ENCODE assay signal across 20 cellular contexts in genomic region chr17:72470338-72471133, GRCh38.
A peak's percentile ranks its signal among the peaks of the same experiment; 100 is the strongest.
DNase-seq lines count a peak whose midpoint lies in the region; ATAC-seq, FAIRE-seq and TF ChIP-seq lines count a peak whose summit lies in the region.
"Had no signal": no experiment of that assay in that cellular context is flagged by ENCODE, and none has a peak within 500 bp of the region (broad histone marks: within the 10 kb centered on the region; RNA-seq: fewer than 3 reads in every experiment).

No MANE protein-coding gene starts in this region.

- FAIRE-seq in GM12878 (lab: Jason Lieb, UNC), result no peak
- FAIRE-seq in HepG2 (lab: Jason Lieb, UNC), result no peak
- FAIRE-seq: GM19239, H54 had no signal

- RAD21 ChIA-PET in GM12878 (lab: Charles Lee; ENCODE audit: unreplicated experiment), result interaction anchor here (1.0 to 13.5 kb wide), 6 partner anchors 16 to 350 kb away, joined by 3 to 353 read pairs (median 12); partner anchors contain the start of gene SOX9

- in situ Hi-C loops in mammary epithelial cell (cut with MboI; ENCODE audit: low sequenced_read_pairs in 2 of 2), result no loop called here
- in situ Hi-C loops in GM12878 (cut with MboI), result no loop called here
- in situ Hi-C loops in HepG2 (cut with HindIII; ENCODE audit: extremely low pct_ligation_motif_present, low pct_unique_long_range_greater_than_20kb), result no loop called here

- H2AFZ ChIP-seq in mammary epithelial cell (ENCODE audit: low read depth, low read length), result no peak overlapping the region
- H2AFZ ChIP-seq in GM12878 (ENCODE audit: control insufficient read depth, low read depth, low read length), result no peak overlapping the region
- H2AFZ ChIP-seq in HepG2 (ENCODE audit: low read length), result no peak overlapping the region

- TF ChIP-seq POLR2A in breast epithelium (IDR thresholded peaks at IDR 0.05) (no peak), GM12878 (IDR thresholded peaks at IDR 0.05; ENCODE audit: low read depth, low read length) (no peak), HepG2 (IDR thresholded peaks at IDR 0.05; ENCODE audit: insufficient read depth in 1 of 2, low read depth in 2 of 2, low read length in 2 of 2) (no peak), esophagus muscularis mucosa (IDR thresholded peaks at IDR 0.05; ENCODE audit: low read depth) (no peak)

- no peak overlapping the region for H3K27ac ChIP-seq in mammary epithelial cell (ENCODE audit: insufficient read depth, low read depth, low read length)
- H3K27ac ChIP-seq in breast epithelium, result no peak overlapping the region
- H3K27ac ChIP-seq in GM12878 (ENCODE audit: control insufficient read depth, insufficient read depth), result no peak overlapping the region
- no peak overlapping the region for H3K27ac ChIP-seq in HepG2 (ENCODE audit: extremely low read length, insufficient read depth, low read length)
- no peak overlapping the region for H3K27ac ChIP-seq in esophagus muscularis mucosa (replicated peaks in 1 of 4)

- H3K9ac ChIP-seq in mammary epithelial cell (ENCODE audit: insufficient read depth, low read length) (no peak overlapping the region), GM12878 (ENCODE audit: control insufficient read depth, insufficient read depth, low read length) (no peak overlapping the region), HepG2 (ENCODE audit: insufficient read depth, low read depth, low read length) (no peak overlapping the region)
- H3K9ac ChIP-seq: SK-N-SH had no signal

- H3K4me1 ChIP-seq in mammary epithelial cell (ENCODE audit: insufficient read depth, low read length) (peaks cover 50% of the 10 kb centered on the region), breast epithelium (no peaks in the 10 kb centered on the region), GM12878 (ENCODE audit: control insufficient read depth, insufficient read depth, low read length) (peaks cover 26% of the 10 kb centered on the region), HepG2 (ENCODE audit: insufficient read depth, low read length) (peaks cover 87% of the 10 kb centered on the region), esophagus muscularis mucosa (no peaks in the 10 kb centered on the region)

- H3K79me2 ChIP-seq in mammary epithelial cell (ENCODE audit: insufficient read depth, low read length) (peaks cover 91% of the 10 kb centered on the region), GM12878 (ENCODE audit: control insufficient read depth, insufficient read depth, low read length) (no peaks in the 10 kb centered on the region), HepG2 (ENCODE audit: insufficient read depth, low read length) (peaks cover 91% of the 10 kb centered on the region)

- TF ChIP-seq CTCF in mammary epithelial cell (conservative IDR thresholded peaks at IDR 0.05 in 1 of 2, IDR thresholded peaks at IDR 0.05 in 1 of 2; ENCODE audit: extremely low read depth in 1 of 2, insufficient read depth in 1 of 2, low read depth in 1 of 2, low read length in 2 of 2) (no peak), breast epithelium (IDR thresholded peaks at IDR 0.05) (no peak), GM12878 (IDR thresholded peaks at IDR 0.05 in 2 of 3, conservative IDR thresholded peaks at IDR 0.05 in 1 of 3; ENCODE audit: control insufficient read depth in 2 of 3, extremely low read depth in 1 of 3, insufficient read depth in 1 of 3, low read depth in 3 of 3, low read length in 3 of 3) (no peak), HepG2 (CRISPR knock-in tag; IDR thresholded peaks at IDR 0.05) (no peak), esophagus muscularis mucosa (IDR thresholded peaks at IDR 0.05) (no peak)

- H4K20me1 ChIP-seq in mammary epithelial cell (ENCODE audit: insufficient read depth, low read length), result peaks cover 3% of the 10 kb centered on the region
- H4K20me1 ChIP-seq in GM12878 (ENCODE audit: control insufficient read depth, insufficient read depth), result no peaks in the 10 kb centered on the region
- H4K20me1 ChIP-seq in HepG2 (ENCODE audit: insufficient read depth, low read length), result no peaks in the 10 kb centered on the region

- H3K9me3 ChIP-seq in mammary epithelial cell (replicated peaks; ENCODE audit: insufficient read depth, low read length), result no peaks in the 10 kb centered on the region
- H3K9me3 ChIP-seq in breast epithelium, result no peaks in the 10 kb centered on the region
- H3K9me3 ChIP-seq in GM12878 (replicated peaks; ENCODE audit: control insufficient read depth, insufficient read depth, low read length), result no peaks in the 10 kb centered on the region
- H3K9me3 ChIP-seq in HepG2 (ENCODE audit: low read length), result no peaks in the 10 kb centered on the region
- peaks cover 0 to 14% (median 10%) of the 10 kb centered on the region in 4 donors for H3K9me3 ChIP-seq in esophagus muscularis mucosa
- H3K9me3 ChIP-seq: Caco-2, SK-N-SH had no signal

- H3K27me3 ChIP-seq in mammary epithelial cell (ENCODE audit: insufficient read depth, low read length) (no peaks in the 10 kb centered on the region), breast epithelium (no peaks in the 10 kb centered on the region), GM12878 (replicated peaks in 1 of 2; ENCODE audit: control insufficient read depth in 2 of 2, insufficient read depth in 2 of 2, low read length in 1 of 2) (no peaks in the 10 kb centered on the region), HepG2 (ENCODE audit: control insufficient read depth in 1 of 2, insufficient read depth in 2 of 2, low read length in 2 of 2) (no peaks in the 10 kb centered on the region), esophagus muscularis mucosa (peaks cover 0 to 7% (median 0%) of the 10 kb centered on the region in 4 donors)

- BruUV-seq in mammary epithelial cell (replicated peaks; lab: Mats Ljungman, UMichigan), result no TSS peak
- no TSS peak for BruUV-seq in GM12878 (replicated peaks; lab: Mats Ljungman, UMichigan)
- BruUV-seq in HepG2 (replicated peaks; lab: Mats Ljungman, UMichigan), result no TSS peak

- 88% methylated on average over 8 of the region's 8 CpGs for WGBS in mammary epithelial cell (ENCODE audit: low coverage, missing lambda C conversion rate)
- WGBS in GM12878 (ENCODE audit: insufficient coverage, insufficient replicate concordance, low lambda C conversion rate, missing lambda C conversion rate), result 54% methylated on average over 8 of the region's 8 CpGs
- 94% methylated on average over 8 of the region's 8 CpGs for whole genome bisulfite sequencing in HepG2 (ENCODE audit: low lambda C conversion rate)
- 83% methylated on average over 8 of the region's 8 CpGs for WGBS in esophagus muscularis mucosa

- DNase-seq in mammary epithelial cell (peak; percentile 41), breast epithelium (ENCODE audit: low spot score in 2 of 2) (no peak), GM12878 (ENCODE audit: low read depth, low spot score) (no peak), HepG2 (ENCODE audit: low spot score) (no peak), germinal center (ENCODE audit: low spot score) (no peak), esophagus muscularis mucosa (ENCODE audit: extremely low spot score) (no peak), globus pallidus (ENCODE audit: low spot score) (no peak)
- DNase-seq: 8988T, Caco-2, DMS153, KG1, NCI-H1048, NCI-H1436 treated with DMSO at 0.1 percent for 48 hours, NCI-H2029 treated with DMSO at 0.1 percent for 48 hours, NCI-H82, SHP77, SK-N-SH had no signal

- intact Hi-C loops in mammary epithelial cell (cut with micrococcal nuclease), result no loop called here
- intact Hi-C loops in breast epithelium (cut with DNase I; ENCODE audit: low total_unique reads), result no loop called here
- intact Hi-C loops in GM12878 (cut with micrococcal nuclease; ENCODE audit: unreplicated experiment), result no loop called here
- intact Hi-C loops in HepG2 (cut with micrococcal nuclease; ENCODE audit: unreplicated experiment), result no loop called here
- intact Hi-C loops in esophagus muscularis mucosa (cut with DNase I), result no loop called here

- dilution Hi-C loops in mammary epithelial cell (cut with HindIII; ENCODE audit: low sequenced_read_pairs), result no loop called here

- CTCF ChIA-PET in mammary epithelial cell (lab: Charles Lee; ENCODE audit: low non-redundant PET) (no interaction called here), GM12878 (lab: Yijun Ruan, JAX) (interaction anchor here (0.8 to 1.8 kb wide), 7 partner anchors 9 to 69 kb away, joined by 3 to 4 read pairs (median 4); no protein-coding TSS in a partner anchor), HepG2 (lab: Yijun Ruan, JAX; ENCODE audit: low intra/inter-chr PET ratio, low total read pairs) (no interaction called here)

- H3K36me3 ChIP-seq in mammary epithelial cell (ENCODE audit: insufficient read depth, low read length), result no peaks in the 10 kb centered on the region
- no peaks in the 10 kb centered on the region for H3K36me3 ChIP-seq in breast epithelium
- no peaks in the 10 kb centered on the region; a peak in 1 of 4 replicates for H3K36me3 ChIP-seq in GM12878 (ENCODE audit: control insufficient read depth in 2 of 2, insufficient read depth in 2 of 2, low read length in 1 of 2)
- H3K36me3 ChIP-seq in HepG2 (replicated peaks in 1 of 2; ENCODE audit: control insufficient read depth in 1 of 2, insufficient read depth in 2 of 2, low read length in 2 of 2), result peaks cover 0 to 2% of the 10 kb centered on the region in 2 experiments; a peak in 2 of 5 replicates
- H3K36me3 ChIP-seq in esophagus muscularis mucosa, result no peaks in the 10 kb centered on the region

- no peak for ATAC-seq in GM12878
- no peak for ATAC-seq in HepG2
- ATAC-seq in SK-N-SH treated with all-trans-retinoic acid at 6 μM for 48 hours, result no peak

- H3K4me3 ChIP-seq in mammary epithelial cell (replicated peaks in 1 of 3; ENCODE audit: insufficient read depth in 1 of 3, low read depth in 2 of 3, low read length in 3 of 3) (no peak overlapping the region), breast epithelium (no peak overlapping the region), GM12878 (no peak overlapping the region), HepG2 (replicated peaks in 1 of 3; ENCODE audit: insufficient read depth in 1 of 3, low read depth in 2 of 3, low read length in 3 of 3) (no peak overlapping the region), esophagus muscularis mucosa (no peak overlapping the region)

- no peak overlapping the region for H3K4me2 ChIP-seq in mammary epithelial cell (ENCODE audit: insufficient read depth, low read depth, low read length)
- no peak overlapping the region for H3K4me2 ChIP-seq in GM12878 (ENCODE audit: control insufficient read depth, insufficient read depth)
- H3K4me2 ChIP-seq in HepG2 (ENCODE audit: low read depth, low read length), result no peak overlapping the region
- H3K4me2 ChIP-seq: SK-N-SH had no signal

- TF ChIP-seq RAD21 in GM12878 (IDR thresholded peaks at IDR 0.05; ENCODE audit: insufficient read depth, low read depth, low read length) (no peak), HepG2 (CRISPR knock-in tag; IDR thresholded peaks at IDR 0.05) (no peak)

- SMC1A ChIA-PET in GM12878 (lab: Charles Lee; ENCODE audit: uncharacterized antibody, unreplicated experiment), result interaction anchor here (0.8 to 4.2 kb wide), 15 partner anchors 11 to 465 kb away, joined by 3 to 47 read pairs (median 4); no protein-coding TSS in a partner anchor

- TF ChIP-seq EP300 in GM12878 (IDR thresholded peaks at IDR 0.05; ENCODE audit: borderline replicate concordance in 1 of 2, control insufficient read depth in 1 of 2, low read depth in 2 of 2, low read length in 2 of 2) (no peak), HepG2 (IDR thresholded peaks at IDR 0.05; ENCODE audit: low read depth in 2 of 2, low read length in 2 of 2) (no peak), HepG2 (CRISPR knock-in tag; IDR thresholded peaks at IDR 0.05; ENCODE audit: borderline replicate concordance) (no peak), esophagus muscularis mucosa (IDR thresholded peaks at IDR 0.05) (no peak)

- POLR2A ChIA-PET in GM12878 (lab: Charles Lee) (interaction anchor here (0.9 to 2.4 kb wide), 7 partner anchors 24 to 50 kb away, joined by 3 to 8 read pairs (median 4); no protein-coding TSS in a partner anchor), HepG2 (lab: Yijun Ruan, JAX) (interaction anchor here (1.0 kb wide), 1 partner anchor 122 kb away, joined by 3 read pairs; no protein-coding TSS in a partner anchor)
